16 cellular contexts compared by ENCODE assay signal in genomic region chr12:123132951-123133619, GRCh38. TPM values are rescaled to one million over a fixed set of nuclear protein-coding genes. Genes with fewer than 3 reads are reported as not detected.
A peak's percentile ranks its signal among the peaks of the same experiment; 100 is the strongest.
DNase-seq lines count a peak whose midpoint lies in the region; ATAC-seq and TF ChIP-seq lines count a peak whose summit lies in the region.
"Had no signal": no experiment of that assay in that cellular context is flagged by ENCODE, and none has a peak within 500 bp of the region (broad histone marks: within the 10 kb centered on the region; RNA-seq: fewer than 3 reads in every experiment).

No MANE protein-coding gene starts in this region.

- no peak overlapping the region for H2BK120ac ChIP-seq in mesendoderm (ENCODE audit: low read depth, low read length)

- no peaks in the 10 kb centered on the region for H3K79me1 ChIP-seq in mesendoderm (ENCODE audit: low read length)

- no peak overlapping the region for H3K56ac ChIP-seq in mesendoderm (ENCODE audit: low read length)

- peaks cover 58% of the 10 kb centered on the region for H3K4me1 Mint-ChIP-seq in CD4-positive, alpha-beta T cell (ENCODE audit: low read depth)

- no peak overlapping the region for H3K23ac ChIP-seq in mesendoderm (ENCODE audit: low read length)

- no peak overlapping the region for H3K27ac ChIP-seq in CD4-positive, alpha-beta T cell (ENCODE audit: low read depth, low read length)
- no peak overlapping the region for H3K27ac ChIP-seq in mesendoderm (ENCODE audit: low read depth, low read length)
- H3K27ac ChIP-seq: ovary had no signal

- H3K9ac ChIP-seq in mesendoderm (ENCODE audit: low read length) = no peak overlapping the region

- POLR2A ChIA-PET in CD4-positive, alpha-beta T cell (lab: Charles Lee) = interaction anchor here (0.9 to 2.7 kb wide), 5 partner anchors 11 to 100 kb away, joined by 3 to 47 read pairs (median 7); partner anchors contain the start of genes MPHOSPH9 and MTRFR

- no peak overlapping the region for H2AK5ac ChIP-seq in mesendoderm (ENCODE audit: low read length)

- no peaks in the 10 kb centered on the region for H3K36me3 ChIP-seq in mesendoderm (ENCODE audit: control insufficient read depth, insufficient read depth, low read length)
- H3K36me3 ChIP-seq: ovary had no signal

- ATAC-seq in CD4-positive, alpha-beta T cell (ENCODE audit: poor library complexity) = no peak
- ATAC-seq in left colon = no peak

- intact Hi-C loops in CD4-positive, alpha-beta T cell (cut with DNase I, micrococcal nuclease) = no loop called here
- intact Hi-C loops in left colon (cut with DNase I, micrococcal nuclease) = no loop called here

- no peak overlapping the region for H3K4ac ChIP-seq in mesendoderm (ENCODE audit: low read depth, low read length)

- H2BK5ac ChIP-seq in mesendoderm (ENCODE audit: low read length) = no peak overlapping the region

- peak; percentile 77 for DNase-seq in DMS153 (lab: John Stamatoyannopoulos, UW)
- no peak for DNase-seq in DMS153 treated with DMSO at 0.1 percent for 48 hours (lab: John Stamatoyannopoulos, UW; ENCODE audit: unreplicated experiment)
- DNase-seq in CD4-positive, alpha-beta T cell = no peak
- DNase-seq in NCI-H774 (lab: John Stamatoyannopoulos, UW) = peak; percentile 32
- peak; percentile 87 for DNase-seq in myocyte (ENCODE audit: low read depth)
- no peak for DNase-seq in left colon
- no peak for DNase-seq in iPS-NIHi11 (ENCODE audit: low spot score)
- no peak for DNase-seq in mesendoderm
- DNase-seq: CD8-positive, alpha-beta T cell; cerebellar nuclear complex; immature natural killer cell; NCI-H1436 treated with DMSO at 0.1 percent for 48 hours; NK-92 treated with Interleukin-12 subunit alpha and Interleukin-12 subunit beta, amount 100 ng/mL, for 24 hours; T-helper 9 cell had no signal

- no peak overlapping the region for H4K5ac ChIP-seq in mesendoderm (ENCODE audit: low read length)

- no peaks in the 10 kb centered on the region for H3K27me3 ChIP-seq in CD4-positive, alpha-beta T cell (ENCODE audit: control insufficient read depth, insufficient read depth, low read length)
- no peaks in the 10 kb centered on the region for H3K27me3 ChIP-seq in mesendoderm (ENCODE audit: insufficient read depth, low read length, poor library complexity)
- H3K27me3 ChIP-seq: ovary had no signal

- H3K9me3 Mint-ChIP-seq in CD4-positive, alpha-beta T cell = no peaks in the 10 kb centered on the region
- H3K9me3 Mint-ChIP-seq: CD8-positive, alpha-beta T cell; immature natural killer cell had no signal

- H3K18ac ChIP-seq in mesendoderm (ENCODE audit: low read length) = no peak overlapping the region

- peaks cover 4% of the 10 kb centered on the region for H3K36me3 Mint-ChIP-seq in CD4-positive, alpha-beta T cell (ENCODE audit: low read depth)

- CTCF ChIA-PET in CD4-positive, alpha-beta T cell (lab: Charles Lee) = interaction anchor here (1.5 kb wide), 1 partner anchor 26 kb away, joined by 3 read pairs; no protein-coding TSS in a partner anchor

- H4K8ac ChIP-seq in mesendoderm (ENCODE audit: low read depth, low read length) = no peak overlapping the region

- H3K4me1 ChIP-seq in mesendoderm (ENCODE audit: control insufficient read depth, low read depth, low read length) = no peaks in the 10 kb centered on the region

- no peak overlapping the region for H3K4me2 ChIP-seq in mesendoderm (ENCODE audit: low read length)
- H3K4me2 ChIP-seq: smooth muscle cell had no signal

- no peak overlapping the region for H3K4me3 Mint-ChIP-seq in CD4-positive, alpha-beta T cell
- H3K4me3 Mint-ChIP-seq: immature natural killer cell had no signal

- no peak overlapping the region for H3K4me3 ChIP-seq in mesendoderm (ENCODE audit: low read length)
- H3K4me3 ChIP-seq: ovary, smooth muscle cell had no signal

- H3K27ac Mint-ChIP-seq in CD4-positive, alpha-beta T cell = peak overlapping the region; percentile 91

- no peaks in the 10 kb centered on the region for H3K27me3 Mint-ChIP-seq in CD4-positive, alpha-beta T cell

- H3K79me2 ChIP-seq in mesendoderm (ENCODE audit: control insufficient read depth, insufficient read depth, low read length) = no peaks in the 10 kb centered on the region

- H2BK15ac ChIP-seq in mesendoderm (replicated peaks; ENCODE audit: low read depth) = no peak overlapping the region

- WGBS in mesendoderm (ENCODE audit: extremely low coverage, insufficient coverage, low lambda C conversion rate) = no CpG with 5 or more reads among the region's 3 CpGs

- H3K9me3 ChIP-seq in CD4-positive, alpha-beta T cell (ENCODE audit: control insufficient read depth, low read length) = no peaks in the 10 kb centered on the region
- H3K9me3 ChIP-seq: ovary had no signal

- no peak for TF ChIP-seq CTCF in CD4-positive, alpha-beta T cell (IDR thresholded peaks at IDR 0.05)

RNA-seq across cellular contexts. Expression of gene PITPNM2, which starts 17.8 kb away (rescaled TPM):
- total RNA-seq in CD4-positive, alpha-beta T cell = 10 to 100 TPM; 37.3 to 38.3 TPM
- total RNA-seq in myocyte = 2.4 and 7.2 TPM in 2 replicates
- 3.7 TPM for polyA plus RNA-seq in myocyte (2012)
- total RNA-seq in left colon = 10 to 100 TPM; 11.4 to 17.6 TPM
- 7.1 TPM for polyA plus RNA-seq in mesendoderm (2013, experiment 1 of 2)
- 7.1 TPM for polyA plus RNA-seq in mesendoderm (2013, experiment 2 of 2)

Comparison
In these comparisons a context has a peak if more than half of its experiments do, and no peak if none do; other contexts are left out.
1. DNase-seq: peak in DMS153 (single experiment), NCI-H774 (single experiment) and myocyte (single experiment); none in DMS153 treated with DMSO at 0.1 percent for 48 hours (single experiment), CD4-positive, alpha-beta T cell (0 of 10), left colon (0 of 2), iPS-NIHi11 (single experiment) and mesendoderm (single experiment).